ENCODE assay signal across 8 cellular contexts in genomic region chr1:90850925-90851710, GRCh38.
DNase-seq lines count a peak whose midpoint lies in the region; ATAC-seq, FAIRE-seq and TF ChIP-seq lines count a peak whose summit lies in the region.

No MANE protein-coding gene starts in this region.

- peak overlapping the region; percentile 66 for H3K9ac ChIP-seq in neuronal stem cell (ENCODE audit: low read depth, low read length, poor library complexity)

- peaks cover 73% of the 10 kb centered on the region for H3K27me3 ChIP-seq in foreskin keratinocyte
- H3K27me3 ChIP-seq in neuronal stem cell (ENCODE audit: control insufficient read depth in 3 of 3, insufficient read depth in 3 of 3, low read depth in 1 of 3, low read length in 3 of 3) = peaks cover 0 to 42% (median 20%) of the 10 kb centered on the region in 3 experiments

- H3K4me1 Mint-ChIP-seq in activated T-helper 2 cell treated with anti-CD3 and anti-CD28 coated beads, Interferon-gamma antibody, Interleukin-2, Interleukin-4, amounts not matched to agents 10 μg/mL and 5 μg/mL and 100 μg/mL, durations not matched to agents 14 hours and 24 hours and 36 hours (ENCODE audit: low read depth) = peaks cover 13% of the 10 kb centered on the region

- no peak overlapping the region for H2BK120ac ChIP-seq in neuronal stem cell (ENCODE audit: low read depth, low read length)

- H3K27ac Mint-ChIP-seq in activated T-helper 2 cell treated with anti-CD3 and anti-CD28 coated beads, Interferon-gamma antibody, Interleukin-2, Interleukin-4, amounts not matched to agents 10 μg/mL and 5 μg/mL and 100 μg/mL, durations not matched to agents 14 hours and 24 hours and 36 hours = no peak overlapping the region

- H3K14ac ChIP-seq in neuronal stem cell (ENCODE audit: low read length) = peak overlapping the region; percentile 98

- H3K4ac ChIP-seq in neuronal stem cell (ENCODE audit: low read length) = no peak overlapping the region

- no peak overlapping the region for H2AK5ac ChIP-seq in neuronal stem cell (ENCODE audit: low read depth, low read length)

- peak; percentile 71 for TF ChIP-seq CTCF in foreskin keratinocyte (conservative IDR thresholded peaks at IDR 0.05)

- peaks cover 50% of the 10 kb centered on the region for H3K27me3 Mint-ChIP-seq in activated T-helper 2 cell treated with anti-CD3 and anti-CD28 coated beads, Interferon-gamma antibody, Interleukin-2, Interleukin-4, amounts not matched to agents 10 μg/mL and 5 μg/mL and 100 μg/mL, durations not matched to agents 14 hours and 24 hours and 36 hours (ENCODE audit: low read depth)

- no peaks in the 10 kb centered on the region for H3K9me3 ChIP-seq in neuronal stem cell (replicated peaks in 1 of 2; ENCODE audit: control insufficient read depth in 2 of 2, insufficient read depth in 1 of 2, low read depth in 1 of 2, low read length in 2 of 2)

- no peak for FAIRE-seq in RCC 7860 (lab: Jason Lieb, UNC)

- H3K36me3 ChIP-seq in neuronal stem cell (replicated peaks in 1 of 2; ENCODE audit: control insufficient read depth in 2 of 2, insufficient read depth in 2 of 2, low read length in 2 of 2) = no peaks in the 10 kb centered on the region

- no peaks in the 10 kb centered on the region for H3K9me3 Mint-ChIP-seq in activated T-helper 2 cell treated with anti-CD3 and anti-CD28 coated beads, Interferon-gamma antibody, Interleukin-2, Interleukin-4, amounts not matched to agents 10 μg/mL and 5 μg/mL and 100 μg/mL, durations not matched to agents 14 hours and 24 hours and 36 hours

- H3K4me1 ChIP-seq in foreskin keratinocyte = no peaks in the 10 kb centered on the region
- H3K4me1 ChIP-seq in neuronal stem cell (ENCODE audit: control insufficient read depth in 2 of 2, insufficient read depth in 1 of 2, low read depth in 1 of 2, low read length in 2 of 2) = peaks cover 5 to 7% of the 10 kb centered on the region in 2 donors

- peak overlapping the region; percentile 95 for H3K18ac ChIP-seq in neuronal stem cell (ENCODE audit: low read length)

- peak; percentile 99 for ATAC-seq in GM21360 (IDR thresholded peaks at IDR 0.05; ENCODE audit: unreplicated experiment)
- ATAC-seq in foreskin keratinocyte = peak; percentile 99

- peak overlapping the region; percentile 99 for H3K4me2 ChIP-seq in neuronal stem cell (ENCODE audit: insufficient read depth, low read length, poor library complexity, severe bottlenecking)

- no peak overlapping the region for H3K23ac ChIP-seq in neuronal stem cell (ENCODE audit: low read depth, low read length, poor library complexity)

- peak overlapping the region; percentile 100 for H2AFZ ChIP-seq in neuronal stem cell (ENCODE audit: low read length)

- no peak overlapping the region for H3K27ac ChIP-seq in foreskin keratinocyte
- no peak overlapping the region for H3K27ac ChIP-seq in neuronal stem cell (replicated peaks; ENCODE audit: low read length)

- H3K4me3 ChIP-seq in neuronal stem cell (ENCODE audit: low read length in 2 of 2) = peak overlapping the region; percentile 67 to 96

- no peak overlapping the region for H2BK12ac ChIP-seq in neuronal stem cell (ENCODE audit: low read length)

- peak overlapping the region; percentile 73 for H3K4me3 Mint-ChIP-seq in activated T-helper 2 cell treated with anti-CD3 and anti-CD28 coated beads, Interferon-gamma antibody, Interleukin-2, Interleukin-4, amounts not matched to agents 10 μg/mL and 5 μg/mL and 100 μg/mL, durations not matched to agents 14 hours and 24 hours and 36 hours (ENCODE audit: low read depth)

- H4K8ac ChIP-seq in neuronal stem cell (ENCODE audit: low read depth, low read length) = no peak overlapping the region

- no peak overlapping the region for H2BK5ac ChIP-seq in neuronal stem cell (ENCODE audit: low read length)

- peak overlapping the region; percentile 67 for H2BK15ac ChIP-seq in neuronal stem cell (ENCODE audit: low read length)

- H4K91ac ChIP-seq in neuronal stem cell (ENCODE audit: low read depth, low read length, poor library complexity) = no peak overlapping the region

- no CpG with 5 or more reads among the region's 77 CpGs for WGBS in neuronal stem cell (ENCODE audit: extremely low coverage in 2 of 2, insufficient read length in 2 of 2, insufficient replicate concordance in 1 of 2), 2 donors

- H3K79me1 ChIP-seq in neuronal stem cell (ENCODE audit: low read depth, low read length) = no peaks in the 10 kb centered on the region

- DNase-seq in COR-L47 (lab: John Stamatoyannopoulos, UW) = peak; percentile 68
- peak; percentile 70 for DNase-seq in HPDE6-E6E7 (ENCODE audit: extremely low spot score)
- peak; percentile 60 for DNase-seq in RCC 7860 (ENCODE audit: low spot score)
- DNase-seq in activated T-helper 2 cell treated with anti-CD3 and anti-CD28 coated beads, Interferon-gamma antibody, Interleukin-2, Interleukin-4, amounts not matched to agents 10 μg/mL and 5 μg/mL and 100 μg/mL, durations not matched to agents 14 hours and 24 hours and 36 hours (ENCODE audit: low spot score) = peak; percentile 63
- no peak for DNase-seq in foreskin keratinocyte
- DNase-seq in neuronal stem cell (ENCODE audit: low spot score) = no peak
- DNase-seq in stromal cell of bone marrow (ENCODE audit: low read depth) = peak; percentile 48

- intact Hi-C loops in activated T-helper 2 cell treated with anti-CD3 and anti-CD28 coated beads, Interferon-gamma antibody, Interleukin-2, Interleukin-4, amounts not matched to agents 10 μg/mL and 5 μg/mL and 100 μg/mL, durations not matched to agents 14 hours and 24 hours and 36 hours (cut with micrococcal nuclease) = loop anchor here (5.0 kb wide), 1 partner anchor 171 kb away; the partner anchor contains the start of gene ZNF644

- H3K36me3 Mint-ChIP-seq in activated T-helper 2 cell treated with anti-CD3 and anti-CD28 coated beads, Interferon-gamma antibody, Interleukin-2, Interleukin-4, amounts not matched to agents 10 μg/mL and 5 μg/mL and 100 μg/mL, durations not matched to agents 14 hours and 24 hours and 36 hours (ENCODE audit: low read depth) = no peaks in the 10 kb centered on the region

Comparison
In these comparisons a context has a peak if more than half of its experiments do, and no peak if none do; other contexts are left out.
1. DNase-seq: peak in COR-L47 (single experiment), HPDE6-E6E7 (single experiment), RCC 7860 (single experiment), activated T-helper 2 cell treated with anti-CD3 and anti-CD28 coated beads, Interferon-gamma antibody, Interleukin-2, Interleukin-4, amounts not matched to agents 10 μg/mL and 5 μg/mL and 100 μg/mL, durations not matched to agents 14 hours and 24 hours and 36 hours (single experiment) and stromal cell of bone marrow (single experiment); none in foreskin keratinocyte (0 of 2) and neuronal stem cell (single experiment).